ENCODE assay signal across 8 cellular contexts in the genomic region with DNA sequence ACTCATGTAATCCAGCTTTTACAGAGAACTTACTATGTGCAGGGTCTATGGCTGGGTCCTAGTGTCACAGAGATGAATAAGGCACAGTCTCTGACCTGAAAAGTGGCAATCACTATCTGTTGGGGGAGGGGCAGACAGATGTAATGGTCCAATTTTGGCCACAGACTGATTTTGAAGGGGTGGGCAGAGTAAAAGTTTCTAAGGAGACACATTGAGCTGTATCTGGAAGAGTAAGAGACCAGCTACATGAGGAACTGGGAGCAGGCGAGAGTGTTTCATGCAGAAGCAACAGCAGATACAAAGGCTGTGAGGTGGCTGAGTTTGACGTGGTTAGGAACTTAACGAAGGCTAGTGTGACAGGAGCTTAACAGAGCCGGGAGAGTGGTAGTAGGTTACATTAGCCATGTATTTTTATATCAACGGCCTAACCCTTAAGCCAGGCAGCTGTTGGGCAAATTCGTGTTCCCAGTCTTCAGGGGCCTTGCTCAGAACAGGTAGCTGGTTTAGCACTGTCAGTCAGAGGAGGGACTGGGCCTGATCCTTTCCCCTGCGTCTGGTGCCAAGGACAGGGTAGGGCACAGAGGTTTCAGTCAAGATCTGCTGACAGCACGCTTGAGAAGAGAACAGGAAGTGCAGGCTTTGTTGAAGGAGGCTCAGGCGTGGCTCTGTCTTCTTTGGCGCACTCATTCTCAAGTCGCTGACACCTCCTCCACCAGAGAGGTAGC. TPM values are rescaled to one million over a fixed set of nuclear protein-coding genes. Genes with fewer than 3 reads are reported as not detected.
DNase-seq lines count a peak whose midpoint lies in the region; ATAC-seq and TF ChIP-seq lines count a peak whose summit lies in the region.

No MANE protein-coding gene starts in this region.

- CTCF ChIA-PET in RWPE1 (lab: Yijun Ruan, JAX) = interaction anchor here (0.6 to 3.2 kb wide), 34 partner anchors 10 to 258 kb away, joined by 3 to 93 read pairs (median 5); a partner anchor contains a TSS

- no peaks in the 10 kb centered on the region for H3K27me3 ChIP-seq in right lobe of liver

- H3K36me3 ChIP-seq in right lobe of liver = no peaks in the 10 kb centered on the region

- peaks cover 0 to 31% (median 12%) of the 10 kb centered on the region in 4 donors for H3K4me1 ChIP-seq in right lobe of liver

- no peak for TF ChIP-seq POLR2A in right lobe of liver (IDR thresholded peaks at IDR 0.05)

- peaks cover 54% of the 10 kb centered on the region for H3K4me1 Mint-ChIP-seq in activated naive CD4-positive, alpha-beta T cell treated with anti-CD3 and anti-CD28 coated beads, Interleukin-2, amount 50 U/mL, for 24 hours
- H3K4me1 Mint-ChIP-seq in stimulated activated effector memory CD8-positive, alpha-beta T cell treated with anti-CD3 and anti-CD28 coated beads, Interleukin-12 subunit alpha, Interleukin-12 subunit beta, amount 100 ng/mL, for 72 hours = peaks cover 50% of the 10 kb centered on the region

- peak overlapping the region; percentile 89 for H3K27ac ChIP-seq in RWPE1
- H3K27ac ChIP-seq in right lobe of liver = peak overlapping the region in 2 of 3 donors; percentile 95 to 99

- WGBS in right lobe of liver (ENCODE audit: insufficient coverage, low coverage, low lambda C conversion rate, missing lambda C conversion rate) = 57% methylated on average over 6 of the region's 11 CpGs

- no peaks in the 10 kb centered on the region for H3K9me3 Mint-ChIP-seq in activated naive CD4-positive, alpha-beta T cell treated with anti-CD3 and anti-CD28 coated beads, Interleukin-2, amount 50 U/mL, for 24 hours
- H3K9me3 Mint-ChIP-seq in stimulated activated effector memory CD8-positive, alpha-beta T cell treated with anti-CD3 and anti-CD28 coated beads, Interleukin-12 subunit alpha, Interleukin-12 subunit beta, amount 100 ng/mL, for 72 hours = no peaks in the 10 kb centered on the region

- POLR2A ChIA-PET in RWPE1 (lab: Yijun Ruan, JAX; ENCODE audit: low non-redundant PET) = interaction anchor here (0.5 to 1.9 kb wide), 2 partner anchors 213 to 218 kb away, joined by 3 to 8 read pairs; no protein-coding TSS in a partner anchor

- intact Hi-C loops in right lobe of liver (cut with DNase I) = loop anchor here (5.0 to 10.0 kb wide), 3 partner anchors 81 to 221 kb away; no protein-coding TSS in a partner anchor

- H3K4me3 ChIP-seq in right lobe of liver = peak overlapping the region in 1 of 3 donors; percentile 74

- ATAC-seq in GM18867 (IDR thresholded peaks at IDR 0.05; ENCODE audit: unreplicated experiment) = peak; percentile 30
- peak; percentile 32 for ATAC-seq in HG02981 (IDR thresholded peaks at IDR 0.05; ENCODE audit: unreplicated experiment)
- peak in 3 of 4 donors; percentile 1 to 2 (median 1) for ATAC-seq in right lobe of liver
- ATAC-seq in stimulated activated effector memory CD8-positive, alpha-beta T cell treated with anti-CD3 and anti-CD28 coated beads, Interleukin-12 subunit alpha, Interleukin-12 subunit beta, amount 100 ng/mL, for 72 hours = peak; percentile 71

- no peaks in the 10 kb centered on the region for H3K27me3 Mint-ChIP-seq in activated naive CD4-positive, alpha-beta T cell treated with anti-CD3 and anti-CD28 coated beads, Interleukin-2, amount 50 U/mL, for 24 hours

- H3K27ac Mint-ChIP-seq in activated naive CD4-positive, alpha-beta T cell treated with anti-CD3 and anti-CD28 coated beads, Interleukin-2, amount 50 U/mL, for 24 hours = peak overlapping the region; percentile 98
- H3K27ac Mint-ChIP-seq in stimulated activated effector memory CD8-positive, alpha-beta T cell treated with anti-CD3 and anti-CD28 coated beads, Interleukin-12 subunit alpha, Interleukin-12 subunit beta, amount 100 ng/mL, for 72 hours = peak overlapping the region; percentile 98

- H3K9me3 ChIP-seq in right lobe of liver = no peaks in the 10 kb centered on the region

- H3K36me3 Mint-ChIP-seq in activated naive CD4-positive, alpha-beta T cell treated with anti-CD3 and anti-CD28 coated beads, Interleukin-2, amount 50 U/mL, for 24 hours = no peaks in the 10 kb centered on the region
- peaks cover 24% of the 10 kb centered on the region for H3K36me3 Mint-ChIP-seq in stimulated activated effector memory CD8-positive, alpha-beta T cell treated with anti-CD3 and anti-CD28 coated beads, Interleukin-12 subunit alpha, Interleukin-12 subunit beta, amount 100 ng/mL, for 72 hours

- no peak for TF ChIP-seq CTCF in RWPE1 (conservative IDR thresholded peaks at IDR 0.05; ENCODE audit: low read depth)
- TF ChIP-seq CTCF in right lobe of liver (IDR thresholded peaks at IDR 0.05) = no peak

- DNase-seq in RWPE1 (ENCODE audit: low spot score) (no peak), right lobe of liver (peak in 1 of 3 donors; percentile 52), midbrain (lab: John Stamatoyannopoulos, UW) (no peak), NCI-H524 (lab: John Stamatoyannopoulos, UW) (no peak)
- DNase-seq in stimulated activated effector memory CD8-positive, alpha-beta T cell treated with anti-CD3 and anti-CD28 coated beads, Interleukin-12 subunit alpha, Interleukin-12 subunit beta, amount 100 ng/mL, for 72 hours (ENCODE audit: low spot score in 2 of 2) = peak in 1 of 2 donors; percentile 83

- H3K4me3 Mint-ChIP-seq in activated naive CD4-positive, alpha-beta T cell treated with anti-CD3 and anti-CD28 coated beads, Interleukin-2, amount 50 U/mL, for 24 hours = peak overlapping the region; percentile 88
- peak overlapping the region; percentile 98 for H3K4me3 Mint-ChIP-seq in stimulated activated effector memory CD8-positive, alpha-beta T cell treated with anti-CD3 and anti-CD28 coated beads, Interleukin-12 subunit alpha, Interleukin-12 subunit beta, amount 100 ng/mL, for 72 hours

RNA-seq across cellular contexts. Expression of a gene that starts 1.4 kb away (rescaled TPM):
- total RNA-seq in right lobe of liver = 10 to 100 TPM; 36.4 to 48.0 (median 40.5) TPM

RNA-seq across cellular contexts. Expression of a gene that starts 13.3 kb away (rescaled TPM):
- 10 to 100 TPM; 13.9 to 31.5 (median 22.0) TPM for total RNA-seq in right lobe of liver

RNA-seq across cellular contexts. Expression of a gene that starts 45.7 kb away (rescaled TPM):
- 10 to 100 TPM; 14.8 to 26.8 (median 17.9) TPM for total RNA-seq in right lobe of liver

RNA-seq across cellular contexts. Expression of a gene that starts 56.7 kb away (rescaled TPM):
- total RNA-seq in right lobe of liver = 10 to 100 TPM; 29.7 to 69.0 (median 34.3) TPM

Comparison
In these comparisons a context has a peak if more than half of its experiments do, and no peak if none do; other contexts are left out.
1. ATAC-seq: peak in every context shown above with its lines; median percentile 71 in stimulated activated effector memory CD8-positive, alpha-beta T cell treated with anti-CD3 and anti-CD28 coated beads, Interleukin-12 subunit alpha, Interleukin-12 subunit beta, amount 100 ng/mL, for 72 hours; 32 in HG02981; 30 in GM18867; 1 in right lobe of liver.